ENCODE assay signal across 8 cellular contexts in the genomic region with DNA sequence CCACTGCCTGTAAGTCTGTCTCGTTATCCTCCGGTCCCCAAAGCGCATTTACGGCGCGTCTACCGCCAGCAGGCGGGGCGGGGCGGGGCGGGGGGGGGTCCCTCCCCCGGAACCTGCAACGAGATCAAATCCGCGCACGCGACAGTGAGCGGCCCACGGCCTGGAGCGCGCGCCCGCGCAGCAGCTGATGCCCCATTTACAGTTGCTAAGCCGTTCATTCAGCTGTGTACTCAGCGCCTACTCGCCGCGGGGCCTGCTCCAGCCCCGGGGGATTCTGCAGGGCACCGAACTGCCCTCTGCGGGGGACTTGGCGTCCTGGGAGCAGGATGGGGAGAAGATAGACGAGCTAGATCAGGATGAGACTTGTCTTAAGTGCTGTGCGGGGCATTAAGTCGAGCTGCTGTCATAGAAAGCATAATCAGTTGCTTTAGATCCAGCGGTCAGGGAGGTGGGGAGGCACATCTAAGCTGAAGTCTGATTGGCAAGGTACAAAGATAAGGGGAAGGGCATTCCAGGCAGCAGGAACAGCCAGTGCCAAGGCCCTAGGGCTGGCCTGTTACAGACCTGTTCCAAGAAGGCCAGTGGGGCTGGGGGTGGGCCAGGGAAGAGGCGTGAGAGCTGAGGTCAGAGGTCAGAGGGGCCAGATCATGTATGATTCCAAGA. TPM values are rescaled to one million over a fixed set of nuclear protein-coding genes. Genes with fewer than 3 reads are reported as not detected.
DNase-seq lines count a peak whose midpoint lies in the region; ATAC-seq and TF ChIP-seq lines count a peak whose summit lies in the region.

No MANE protein-coding gene starts in this region.

- H3K27ac ChIP-seq in CD8-positive, alpha-beta T cell (ENCODE audit: low read depth, low read length) = peak overlapping the region; percentile 66

- H3K27ac Mint-ChIP-seq in CD8-positive, alpha-beta T cell = peak overlapping the region; percentile 93
- peak overlapping the region; percentile 94 for H3K27ac Mint-ChIP-seq in central memory CD8-positive, alpha-beta T cell (ENCODE audit: low read depth)

- H3K27me3 ChIP-seq in CD8-positive, alpha-beta T cell (ENCODE audit: insufficient read depth, low read length) = no peaks in the 10 kb centered on the region

- peaks cover 23% of the 10 kb centered on the region for H3K4me1 ChIP-seq in CD8-positive, alpha-beta T cell (ENCODE audit: insufficient read depth, low read length)

- CTCF ChIA-PET in CD8-positive, alpha-beta T cell (lab: Charles Lee) = interaction anchor here (0.9 to 3.2 kb wide), 4 partner anchors 13 to 88 kb away, joined by 3 to 11 read pairs (median 4); partner anchors contain the start of gene CYP46A1

- peak overlapping the region; percentile 90 for H3K4me3 Mint-ChIP-seq in CD8-positive, alpha-beta T cell
- peak overlapping the region; percentile 93 for H3K4me3 Mint-ChIP-seq in central memory CD8-positive, alpha-beta T cell

- no peak for TF ChIP-seq CTCF in CD8-positive, alpha-beta T cell (IDR thresholded peaks at IDR 0.05)
- no peak for TF ChIP-seq CTCF in HFF-Myc (IDR thresholded peaks at IDR 0.05; ENCODE audit: low read depth, low read length, missing control alignments)

- H3K27me3 Mint-ChIP-seq in CD8-positive, alpha-beta T cell (ENCODE audit: low read depth) = no peaks in the 10 kb centered on the region
- no peaks in the 10 kb centered on the region for H3K27me3 Mint-ChIP-seq in central memory CD8-positive, alpha-beta T cell

- peak; percentile 28 for ATAC-seq in CD8-positive, alpha-beta T cell
- peak; percentile 25 for ATAC-seq in central memory CD8-positive, alpha-beta T cell (replicated peaks; ENCODE audit: extremely low read depth, poor library complexity, severe bottlenecking)
- ATAC-seq in left colon = peak; percentile 28

- intact Hi-C loops in CD8-positive, alpha-beta T cell (cut with DNase I, micrococcal nuclease) = loop anchor here (1.0 to 10.0 kb wide), 7 partner anchors 79 to 702 kb away; partner anchors contain the start of genes SLC25A29 (in 2 of the 2), CYP46A1 (in 1 of the 2) and EML1 (in 1 of the 2)
- intact Hi-C loops in left colon (cut with DNase I, micrococcal nuclease) = no loop called here

- POLR2A ChIA-PET in CD8-positive, alpha-beta T cell (lab: Charles Lee) = interaction anchor here (1.0 to 2.6 kb wide), 5 partner anchors 11 to 125 kb away, joined by 3 to 14 read pairs (median 4); partner anchors contain the start of genes CCNK and SETD3

- no peaks in the 10 kb centered on the region for H3K36me3 ChIP-seq in CD8-positive, alpha-beta T cell (ENCODE audit: insufficient read depth, low read length)

- peaks cover 27% of the 10 kb centered on the region for H3K4me1 Mint-ChIP-seq in CD8-positive, alpha-beta T cell (ENCODE audit: low read depth)
- H3K4me1 Mint-ChIP-seq in central memory CD8-positive, alpha-beta T cell = peaks cover 37% of the 10 kb centered on the region

- peak overlapping the region; percentile 98 for H3K4me3 ChIP-seq in CD8-positive, alpha-beta T cell (ENCODE audit: low read depth, low read length)
- peak overlapping the region; percentile 70 for H3K4me3 ChIP-seq in HFF-Myc (replicated peaks; ENCODE audit: low read depth, low read length)

- H3K9me3 ChIP-seq in CD8-positive, alpha-beta T cell (ENCODE audit: low read length) = no peaks in the 10 kb centered on the region

- H3K36me3 Mint-ChIP-seq in CD8-positive, alpha-beta T cell = no peaks in the 10 kb centered on the region
- peaks cover 7% of the 10 kb centered on the region for H3K36me3 Mint-ChIP-seq in central memory CD8-positive, alpha-beta T cell (ENCODE audit: insufficient read depth)

- no peaks in the 10 kb centered on the region for H3K9me3 Mint-ChIP-seq in CD8-positive, alpha-beta T cell
- no peaks in the 10 kb centered on the region for H3K9me3 Mint-ChIP-seq in central memory CD8-positive, alpha-beta T cell

- DNase-seq in CD8-positive, alpha-beta T cell = peak; percentile 60 to 86 (median 79)
- DNase-seq in HFF-Myc (ENCODE audit: extremely low read depth, low read depth) = no peak
- peak; percentile 16 for DNase-seq in NCI-H2196 treated with DMSO at 0.1 percent for 48 hours (lab: John Stamatoyannopoulos, UW; ENCODE audit: unreplicated experiment)
- peak; percentile 73 for DNase-seq in activated CD4-positive, CD25-positive, alpha-beta regulatory T cell treated with anti-CD3 and anti-CD28 coated beads, Interleukin-2, amount 50 U/mL, for 72 hours
- DNase-seq in central memory CD8-positive, alpha-beta T cell (ENCODE audit: low spot score in 2 of 2) = peak; percentile 61 to 68
- peak; percentile 68 to 80 for DNase-seq in left colon
- DNase-seq in stimulated activated CD4-positive, alpha-beta T cell treated with anti-CD3 and anti-CD28 coated beads, Interleukin-2, amount 100 ng/mL, for 48 hours = peak; percentile 54 to 61
- no peak for DNase-seq in NAMALWA (ENCODE audit: low spot score)

RNA-seq across cellular contexts. Expression of gene CCDC85C, which starts 1.4 kb away (rescaled TPM):
- total RNA-seq in CD8-positive, alpha-beta T cell = 1 to 10 TPM; 6.9 to 7.1 TPM
- 10 to 100 TPM; 66.3 to 68.1 TPM for total RNA-seq in left colon

RNA-seq across cellular contexts. Expression of gene HHIPL1, which starts 39.5 kb away (rescaled TPM):
- under 1 TPM in 1 of 2 experiments, not detected in 1; 0.11 TPM for total RNA-seq in CD8-positive, alpha-beta T cell
- total RNA-seq in left colon = 1 to 10 TPM in 1 of 2 donors, under 1 TPM in 1; 0.31 to 1.0 TPM

Comparison
In these comparisons a context has a peak if more than half of its experiments do, and no peak if none do; other contexts are left out.
1. DNase-seq: peak in CD8-positive, alpha-beta T cell (7 of 7), NCI-H2196 treated with DMSO at 0.1 percent for 48 hours (single experiment), activated CD4-positive, CD25-positive, alpha-beta regulatory T cell treated with anti-CD3 and anti-CD28 coated beads, Interleukin-2, amount 50 U/mL, for 72 hours (single experiment), central memory CD8-positive, alpha-beta T cell (2 of 2), left colon (2 of 2) and stimulated activated CD4-positive, alpha-beta T cell treated with anti-CD3 and anti-CD28 coated beads, Interleukin-2, amount 100 ng/mL, for 48 hours (2 of 2); none in HFF-Myc (single experiment) and NAMALWA (single experiment).
2. RNA of gene CCDC85C, which starts 1.4 kb away (total RNA-seq): 66.3 to 68.1 TPM in left colon; 6.9 to 7.1 TPM in CD8-positive, alpha-beta T cell; every median in the first group is over 4 times any median in the second.
3. intact Hi-C loops: an anchor here in CD8-positive, alpha-beta T cell (1.0 to 10.0 kb wide); none called in left colon.
4. Peak in every context shown above with its lines, with median percentiles within 50 percentile points of each other: ATAC-seq.